ENCODE assay signal across 21 cellular contexts in genomic region chr19:54607782-54608150, GRCh38. TPM values are rescaled to one million over a fixed set of nuclear protein-coding genes. Genes with fewer than 3 reads are reported as not detected.
A peak's percentile ranks its signal among the peaks of the same experiment; 100 is the strongest.
DNase-seq lines count a peak whose midpoint lies in the region; ATAC-seq, FAIRE-seq and TF ChIP-seq lines count a peak whose summit lies in the region.
"Had no signal": no experiment of that assay in that cellular context is flagged by ENCODE, and none has a peak within 500 bp of the region (broad histone marks: within the 10 kb centered on the region; RNA-seq: fewer than 3 reads in every experiment).

No MANE protein-coding gene starts in this region.

- no peak for FAIRE-seq in kidney (lab: Jason Lieb, UNC)
- FAIRE-seq: D721Med, G401.6, HepG2 had no signal

- in situ Hi-C loops in gastrocnemius medialis (cut with MboI; ENCODE audit: low sequenced_read_pairs in 4 of 4): no loop called here

- H2AFZ ChIP-seq in OCI-LY3 (ENCODE audit: low read depth, low read length): no peak overlapping the region

- H3K4me1 ChIP-seq in BLaER1 (peaks cover 25% of the 10 kb centered on the region), OCI-LY3 (ENCODE audit: low read length) (peaks cover 42% of the 10 kb centered on the region), kidney (ENCODE audit: control insufficient read depth in 1 of 2, insufficient read depth in 1 of 2, low read depth in 1 of 2, low read length in 2 of 2) (no peaks in the 10 kb centered on the region), spleen (peaks cover 0 to 52% (median 22%) of the 10 kb centered on the region in 6 donors), gastrocnemius medialis (no peaks in the 10 kb centered on the region)
- H3K4me1 ChIP-seq: Caco-2 had no signal

- TF ChIP-seq POLR2A in spleen (IDR thresholded peaks at IDR 0.05) (no peak), gastrocnemius medialis (IDR thresholded peaks at IDR 0.05) (no peak)

- H3K4me2 ChIP-seq in BLaER1 (0 out of 2 replicates have a peak overlapping the region, but pooled peaks have one; percentile 31), OCI-LY3 (ENCODE audit: low read length) (peak overlapping the region; percentile 59)

- TF ChIP-seq CTCF in OCI-LY3 (IDR thresholded peaks at IDR 0.05; ENCODE audit: low read depth, low read length): no peak
- TF ChIP-seq CTCF in kidney (IDR thresholded peaks at IDR 0.05; ENCODE audit: borderline replicate concordance, extremely low read depth, insufficient read depth): no peak
- TF ChIP-seq CTCF in spleen (IDR thresholded peaks at IDR 0.05 in 8 of 11, conservative IDR thresholded peaks at IDR 0.05 in 3 of 11): no peak
- TF ChIP-seq CTCF in gastrocnemius medialis (IDR thresholded peaks at IDR 0.05 in 4 of 5, conservative IDR thresholded peaks at IDR 0.05 in 1 of 5): no peak

- no peak for ATAC-seq in gastrocnemius medialis
- no peak for ATAC-seq in GM21381 (IDR thresholded peaks at IDR 0.05; ENCODE audit: unreplicated experiment)
- ATAC-seq: HCT116, HepG2 had no signal

- no peaks in the 10 kb centered on the region; the same call in 1 of the 2 replicates for H3K36me3 ChIP-seq in BLaER1
- peaks cover 12% of the 10 kb centered on the region for H3K36me3 ChIP-seq in OCI-LY3 (replicated peaks; ENCODE audit: low read depth, low read length)
- no peaks in the 10 kb centered on the region for H3K36me3 ChIP-seq in kidney (ENCODE audit: control insufficient read depth in 1 of 2, insufficient read depth in 2 of 2, low read length in 2 of 2)
- no peaks in the 10 kb centered on the region for H3K36me3 ChIP-seq in spleen
- no peaks in the 10 kb centered on the region for H3K36me3 ChIP-seq in gastrocnemius medialis

- 67 to 89% (median 83%) methylated on average over 4 to 5 of the region's 5 CpGs for WGBS in spleen, 5 donors

- H3K27ac ChIP-seq in BLaER1 (no peak overlapping the region), OCI-LY3 (ENCODE audit: low read length) (peak overlapping the region; percentile 85), kidney (ENCODE audit: low read depth in 2 of 2, low read length in 2 of 2) (no peak overlapping the region), spleen (peak overlapping the region in 5 of 8 donors; percentile 17 to 73 (median 67)), gastrocnemius medialis (no peak overlapping the region)

- H4K20me1 ChIP-seq in BLaER1 (no peaks in the 10 kb centered on the region), OCI-LY3 (ENCODE audit: insufficient read depth, low read length) (no peaks in the 10 kb centered on the region)

- H3K9me3 ChIP-seq in BLaER1 (peaks cover 50% of the 10 kb centered on the region), OCI-LY3 (ENCODE audit: insufficient read depth, low read length) (peaks cover 31% of the 10 kb centered on the region), kidney (ENCODE audit: control insufficient read depth in 1 of 2, low read length in 2 of 2) (peaks cover 3 to 16% of the 10 kb centered on the region in 2 donors), spleen (peaks cover 0 to 31% (median 12%) of the 10 kb centered on the region in 8 donors), gastrocnemius medialis (peaks cover 0 to 6% (median 0%) of the 10 kb centered on the region in 3 donors)

- DNase-seq in kidney (peak; percentile 27), spleen (no peak), OCI-M1 (lab: John Stamatoyannopoulos, UW) (no peak), gastrocnemius medialis (no peak), C1 segment of cervical spinal cord (lab: John Stamatoyannopoulos, UW) (no peak)
- DNase-seq: Caco-2; CD4-positive, alpha-beta T cell; GOT3; H7; HFFc6; KBM-7 had no signal

- H3K79me2 ChIP-seq in OCI-LY3 (ENCODE audit: low read length): no peaks in the 10 kb centered on the region

- H3K9ac ChIP-seq in BLaER1 (no peak overlapping the region), OCI-LY3 (ENCODE audit: low read length) (peak overlapping the region; percentile 43; the same call in 1 of the 2 replicates), kidney (ENCODE audit: low read length in 2 of 2) (no peak overlapping the region)

- intact Hi-C loops in kidney (cut with DNase I): no loop called here
- intact Hi-C loops in spleen (cut with DNase I; ENCODE audit: low total_unique reads): no loop called here
- intact Hi-C loops in gastrocnemius medialis (cut with DNase I; ENCODE audit: low total_unique reads): no loop called here

- H3K27me3 ChIP-seq in BLaER1 (no peaks in the 10 kb centered on the region), OCI-LY3 (ENCODE audit: low read depth, low read length) (no peaks in the 10 kb centered on the region), spleen (replicated peaks in 1 of 7) (peaks cover 0 to 5% (median 0%) of the 10 kb centered on the region in 7 donors), gastrocnemius medialis (no peaks in the 10 kb centered on the region)

- H3K4me3 ChIP-seq in BLaER1 (no peak overlapping the region), OCI-LY3 (ENCODE audit: low read length) (no peak overlapping the region), kidney (ENCODE audit: low read length in 2 of 2) (no peak overlapping the region), spleen (no peak overlapping the region), gastrocnemius medialis (no peak overlapping the region)

RNA-seq across cellular contexts. Expression of gene LILRA1, which starts 14.3 kb away (rescaled TPM):
- 2.2 TPM for total RNA-seq in kidney
- 0.43 TPM for polyA plus RNA-seq in kidney (ENCODE audit: insufficient read depth, low read depth, low replicate concordance)
- total RNA-seq in spleen: 10 to 100 TPM; 34.4 to 65.0 (median 37.2) TPM
- polyA plus RNA-seq in spleen: 10 to 100 TPM in 1 of 3 donors, 1 to 10 TPM in 2; 3.4 to 17.2 (median 8.0) TPM
- under 1 TPM in 2 of 4 donors, not detected in 2; 0.40 to 0.62 TPM for total RNA-seq in gastrocnemius medialis
- total RNA-seq: A172, Caco-2, H7, HepG2, HFFc6 had no signal
- polyA plus RNA-seq: BJ, HepG2, IgD-negative memory B cell had no signal

RNA-seq across cellular contexts. Expression of gene LILRB1, which starts 22.5 kb away (rescaled TPM):
- 10.9 TPM for total RNA-seq in kidney
- 0.41 TPM for polyA plus RNA-seq in kidney (ENCODE audit: insufficient read depth, low read depth, low replicate concordance)
- 100 to 1,000 TPM in 6 of 7 donors, 10 to 100 TPM in 1; 66.2 to 249 (median 166) TPM for total RNA-seq in spleen
- polyA plus RNA-seq in spleen: 10 to 100 TPM; 23.5 to 56.4 (median 43.0) TPM
- total RNA-seq in gastrocnemius medialis: under 1 TPM in 2 of 4 donors, not detected in 2; 0.39 to 0.69 TPM
- total RNA-seq: A172, Caco-2, H7, HepG2, HFFc6 had no signal
- polyA plus RNA-seq: BJ, HepG2 had no signal

RNA-seq across cellular contexts. Expression of gene LILRA2, which starts 34.2 kb away (rescaled TPM):
- 4.2 TPM for total RNA-seq in kidney
- polyA plus RNA-seq in kidney (ENCODE audit: insufficient read depth, low read depth, low replicate concordance): 2.1 TPM
- 10 to 100 TPM; 39.2 to 77.8 (median 54.0) TPM for total RNA-seq in spleen
- 10 to 100 TPM in 2 of 3 donors, 1 to 10 TPM in 1; 7.2 to 28.2 (median 12.6) TPM for polyA plus RNA-seq in spleen
- 1 to 10 TPM in 1 of 4 donors, under 1 TPM in 2, not detected in 1; 0.44 to 1.0 (median 0.91) TPM for total RNA-seq in gastrocnemius medialis
- total RNA-seq: A172, Caco-2, H7, HepG2, HFFc6 had no signal
- polyA plus RNA-seq: BJ had no signal

RNA-seq across cellular contexts. Expression of gene LILRB4, which starts 55.0 kb away (rescaled TPM):
- total RNA-seq in kidney (9.9 TPM), spleen (10 to 100 TPM; 16.4 to 40.3 (median 33.4) TPM), gastrocnemius medialis (1 to 10 TPM in 2 of 4 donors, under 1 TPM in 2; 0.24 to 4.0 (median 1.0) TPM)
- polyA plus RNA-seq in kidney (ENCODE audit: insufficient read depth, low read depth, low replicate concordance) (1.8 TPM), spleen (10 to 100 TPM; 11.2 to 16.6 (median 12.0) TPM)
- total RNA-seq: A172, Caco-2, H7, HepG2, HFFc6 had no signal
- polyA plus RNA-seq: BJ, HepG2 had no signal

Comparison
In these comparisons a context has a peak if more than half of its experiments do, and no peak if none do; other contexts are left out.
1. H3K27ac ChIP-seq: peak in OCI-LY3 (single experiment) and spleen (5 of 8); none in BLaER1 (single experiment), kidney (0 of 2) and gastrocnemius medialis (0 of 4).
2. RNA of gene LILRA1, which starts 14.3 kb away (total RNA-seq): 34.4 to 65.0 TPM in spleen; 2.2 TPM in kidney (single experiment) and 0.40 to 0.62 TPM in gastrocnemius medialis; every median in the first group is over 10 times any median in the second.